In the genomic region with DNA sequence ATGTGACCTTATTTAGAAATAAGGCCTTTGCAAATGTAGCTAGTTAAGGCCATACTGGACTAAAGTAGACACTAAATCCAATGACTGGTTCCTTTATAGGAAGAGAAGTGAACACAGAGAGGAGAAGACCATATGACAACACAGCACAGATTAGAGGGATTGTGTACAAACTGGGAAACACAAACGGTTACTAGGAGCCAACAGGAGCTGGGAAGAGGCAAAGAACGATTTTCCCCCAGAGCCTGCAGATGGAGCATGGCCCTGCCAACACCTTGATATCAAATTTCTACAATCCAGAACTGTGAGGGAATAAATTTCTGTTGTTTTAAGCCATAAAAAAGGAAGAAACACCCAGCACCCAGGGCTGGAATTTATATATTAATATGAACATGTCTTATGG, we compare ENCODE assay signal across 13 cellular contexts.
"Had no signal": no experiment of that assay in that cellular context is flagged by ENCODE, and none has a peak within 500 bp of the region (broad histone marks: within the 10 kb centered on the region; RNA-seq: fewer than 3 reads in every experiment).

No MANE protein-coding gene starts in this region.

- H3K9ac ChIP-seq: parathyroid adenoma had no signal

- DNase-seq: activated CD4-positive, alpha-beta T cell treated with anti-CD3 and anti-CD28 coated beads for 1 hour; activated CD4-positive, alpha-beta T cell treated with anti-CD3 and anti-CD28 coated beads, Interleukin-2, amount 50 U/mL, for 48 hours; activated CD8-positive, alpha-beta memory T cell treated with anti-CD3 and anti-CD28 coated beads, Interleukin-2, amount 10 ng/mL, durations not matched to agents 7 days and 5 days; activated effector memory CD4-positive, alpha-beta T cell treated with Interleukin-2 at 50 U/mL for 16 hours; activated T-cell treated with anti-CD3 and anti-CD28 coated beads, Interleukin-2, amount 50 U/mL, for 24 hours; anterior cingulate cortex; kidney glomerular epithelial cell; midbrain; thyroid gland; uterus had no signal

- H3K36me3 ChIP-seq: thyroid gland, uterus had no signal

- H3K79me2 ChIP-seq: parathyroid adenoma had no signal

- H3K4me1 Mint-ChIP-seq: activated CD8-positive, alpha-beta memory T cell treated with anti-CD3 and anti-CD28 coated beads, Interleukin-2, amount 10 ng/mL, durations not matched to agents 7 days and 5 days had no signal

- H3K4me1 ChIP-seq: parathyroid adenoma, uterus had no signal

- H2AFZ ChIP-seq: parathyroid adenoma had no signal

- H3K9me3 ChIP-seq: thyroid gland, uterus had no signal

- ATAC-seq: activated CD8-positive, alpha-beta memory T cell treated with anti-CD3 and anti-CD28 coated beads, Interleukin-2, amount 10 ng/mL, durations not matched to agents 7 days and 5 days had no signal

- H3K27ac Mint-ChIP-seq: activated CD8-positive, alpha-beta memory T cell treated with anti-CD3 and anti-CD28 coated beads, Interleukin-2, amount 10 ng/mL, durations not matched to agents 7 days and 5 days; activated naive CD8-positive, alpha-beta T cell; activated T-cell treated with anti-CD3 and anti-CD28 coated beads, Interleukin-2, amount 50 U/mL, for 24 hours had no signal

- H3K9me3 Mint-ChIP-seq: activated T-cell treated with anti-CD3 and anti-CD28 coated beads, Interleukin-2, amount 50 U/mL, for 24 hours had no signal

- H3K4me3 Mint-ChIP-seq: activated CD8-positive, alpha-beta memory T cell treated with anti-CD3 and anti-CD28 coated beads, Interleukin-2, amount 10 ng/mL, durations not matched to agents 7 days and 5 days; activated naive CD8-positive, alpha-beta T cell; activated T-cell treated with anti-CD3 and anti-CD28 coated beads, Interleukin-2, amount 50 U/mL, for 24 hours had no signal

- H3K27me3 Mint-ChIP-seq: activated CD8-positive, alpha-beta memory T cell treated with anti-CD3 and anti-CD28 coated beads, Interleukin-2, amount 10 ng/mL, durations not matched to agents 7 days and 5 days; activated naive CD8-positive, alpha-beta T cell; activated T-cell treated with anti-CD3 and anti-CD28 coated beads, Interleukin-2, amount 50 U/mL, for 24 hours had no signal

- H3K36me3 Mint-ChIP-seq: activated CD8-positive, alpha-beta memory T cell treated with anti-CD3 and anti-CD28 coated beads, Interleukin-2, amount 10 ng/mL, durations not matched to agents 7 days and 5 days had no signal

- H3K27me3 ChIP-seq: thyroid gland, uterus had no signal

- H3K27ac ChIP-seq: parathyroid adenoma, skin epidermis, thyroid gland, uterus had no signal

- H3K4me3 ChIP-seq: skin epidermis, thyroid gland, uterus had no signal
